In the genomic region with DNA sequence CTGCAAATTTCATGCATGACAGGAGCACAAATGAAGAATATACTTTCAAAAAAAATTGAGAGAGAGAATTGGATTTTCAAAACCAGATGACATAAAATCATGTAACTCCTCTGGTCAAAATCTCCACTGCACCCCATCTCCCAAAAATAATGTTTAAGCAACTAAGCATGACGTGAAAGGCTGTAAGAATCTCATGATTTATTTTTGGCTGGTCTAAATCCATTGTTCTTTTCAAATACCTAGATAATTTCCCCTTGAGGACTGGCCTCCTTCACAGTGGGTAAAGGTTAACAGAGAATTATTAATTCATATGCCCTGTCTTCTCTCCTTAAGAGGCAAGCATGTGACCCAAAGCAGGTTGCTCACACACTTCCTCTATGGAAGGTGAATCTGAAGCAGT, we compare ENCODE assay signal across 19 cellular contexts.
A peak's percentile ranks its signal among the peaks of the same experiment; 100 is the strongest.
DNase-seq lines count a peak whose midpoint lies in the region; ATAC-seq and TF ChIP-seq lines count a peak whose summit lies in the region.
"Had no signal": no experiment of that assay in that cellular context is flagged by ENCODE, and none has a peak within 500 bp of the region (broad histone marks: within the 10 kb centered on the region; RNA-seq: fewer than 3 reads in every experiment).

No MANE protein-coding gene starts in this region.

- H2AFZ ChIP-seq in GM23248 = no peak overlapping the region
- H2AFZ ChIP-seq in mesenchymal stem cell (ENCODE audit: low read depth, low read length) = no peak overlapping the region

- H3K79me1 ChIP-seq in mesenchymal stem cell (replicated peaks; ENCODE audit: low read length, poor library complexity, severe bottlenecking) = peaks cover 1% of the 10 kb centered on the region

- no peaks in the 10 kb centered on the region for H3K9me2 ChIP-seq in GM23248 (ENCODE audit: insufficient read depth)

- H2BK12ac ChIP-seq in mesenchymal stem cell (ENCODE audit: low read length in 2 of 2) = peak overlapping the region in 1 of 2 experiments; percentile 14

- H3K27ac ChIP-seq in AG04450 (ENCODE audit: low read depth, low read length) = peak overlapping the region; percentile 71
- peak overlapping the region; percentile 34; the same call in 1 of the 2 replicates for H3K27ac ChIP-seq in GM23248
- H3K27ac ChIP-seq in SJSA1 = peak overlapping the region; percentile 74
- H3K27ac ChIP-seq in mesenchymal stem cell (ENCODE audit: low read length, poor library complexity, severe bottlenecking) = peak overlapping the region; percentile 36
- H3K27ac ChIP-seq in thyroid gland = no peak overlapping the region
- H3K27ac ChIP-seq: C4-2B, SK-N-MC had no signal

- in situ Hi-C loops in GM23248 (cut with MboI) = no loop called here

- H3K36me3 ChIP-seq in GM23248 (ENCODE audit: low read depth) (peaks cover 30% of the 10 kb centered on the region), SJSA1 (peaks cover 46% of the 10 kb centered on the region), mesenchymal stem cell (ENCODE audit: control insufficient read depth in 1 of 2, insufficient read depth in 2 of 2, low read depth in 1 of 2, low read length in 2 of 2) (peaks cover 12 to 78% of the 10 kb centered on the region in 2 experiments), thyroid gland (no peaks in the 10 kb centered on the region)

- ATAC-seq in esophagus mucosa = no peak
- ATAC-seq: GM12878, Right ventricle myocardium inferior had no signal

- H3K14ac ChIP-seq in mesenchymal stem cell (ENCODE audit: low read length in 2 of 2) = no peak overlapping the region

- no peak overlapping the region for H2BK5ac ChIP-seq in mesenchymal stem cell (ENCODE audit: low read depth, low read length, poor library complexity, severe bottlenecking)

- intact Hi-C loops in thyroid gland (cut with DNase I) = no loop called here

- H3K9ac ChIP-seq in GM23248 = no peak overlapping the region
- no peak overlapping the region for H3K9ac ChIP-seq in mesenchymal stem cell (ENCODE audit: low read length)

- no peak overlapping the region for H2AK5ac ChIP-seq in mesenchymal stem cell (ENCODE audit: low read length, severe bottlenecking)

- no peak overlapping the region for H4K8ac ChIP-seq in mesenchymal stem cell (ENCODE audit: low read length)

- no peak overlapping the region for H2BK15ac ChIP-seq in mesenchymal stem cell (ENCODE audit: low read depth, poor library complexity, severe bottlenecking)

- H4K20me1 ChIP-seq in GM23248 (ENCODE audit: insufficient read depth) = no peaks in the 10 kb centered on the region

- H3K4ac ChIP-seq in mesenchymal stem cell (ENCODE audit: low read depth in 1 of 2, low read length in 2 of 2) = peak overlapping the region in 1 of 2 experiments; percentile 1

- peaks cover 43% of the 10 kb centered on the region for H3F3A ChIP-seq in GM23248 (ENCODE audit: insufficient read depth)

- 98 to 100% methylated on average over 1 of the region's 1 CpG for WGBS in GM23248 (ENCODE audit: low coverage in 1 of 2, low lambda C conversion rate in 2 of 2, missing lambda C conversion rate in 2 of 2), 2 experiments
- WGBS in mesenchymal stem cell = 100% methylated on average over 1 of the region's 1 CpG
- 91 to 92% methylated on average over 1 of the region's 1 CpG for WGBS in thyroid gland, 2 donors

- H3K4me2 ChIP-seq in GM23248 (ENCODE audit: unreplicated experiment) = no peak overlapping the region
- H3K4me2 ChIP-seq in mesenchymal stem cell (ENCODE audit: low read length, poor library complexity, severe bottlenecking) = no peak overlapping the region

- no peak overlapping the region for H2BK120ac ChIP-seq in mesenchymal stem cell (ENCODE audit: low read depth, low read length)

- TF ChIP-seq POLR2A in thyroid gland (IDR thresholded peaks at IDR 0.05) = no peak

- no peak overlapping the region for H3K23ac ChIP-seq in mesenchymal stem cell (ENCODE audit: low read length in 2 of 2)

- no peak for DNase-seq in AG04450 (ENCODE audit: low read depth, low spot score)
- no peak for DNase-seq in GM23248
- no peak for DNase-seq in SJSA1 (ENCODE audit: low read depth in 1 of 2, low spot score in 2 of 2)
- DNase-seq in mesenchymal stem cell = no peak
- DNase-seq in iPS-NIHi11 (ENCODE audit: low spot score) = no peak
- no peak for DNase-seq in thyroid gland
- no peak for DNase-seq in NCI-H345 treated with DMSO at 0.1 percent for 48 hours (lab: John Stamatoyannopoulos, UW; ENCODE audit: unreplicated experiment)
- DNase-seq: AML-193, COR-L47, DND-41, NCI-H1105 treated with DMSO at 0.1 percent for 48 hours, NCI-H2029 treated with DMSO at 0.1 percent for 48 hours, NCI-H226, NCI-H524 treated with DMSO at 0.1 percent for 48 hours had no signal

- CTCF ChIA-PET in AG04450 (lab: Charles Lee) = interaction anchor here (1.3 kb wide), 1 partner anchor 841 kb away, joined by 3 read pairs; no protein-coding TSS in a partner anchor

- no peak overlapping the region for H4K91ac ChIP-seq in mesenchymal stem cell (ENCODE audit: low read length)

- H3K9me3 ChIP-seq in AG04450 (ENCODE audit: control insufficient read depth, insufficient read depth, low read length) (peaks cover 2% of the 10 kb centered on the region; the same call in 1 of the 2 replicates), GM23248 (ENCODE audit: low read depth) (no peaks in the 10 kb centered on the region), SJSA1 (replicated peaks) (no peaks in the 10 kb centered on the region), mesenchymal stem cell (ENCODE audit: control insufficient read depth, low read length) (no peaks in the 10 kb centered on the region), thyroid gland (no peaks in the 10 kb centered on the region)

- H3K27me3 ChIP-seq in AG04450 (ENCODE audit: control insufficient read depth, insufficient read depth, low read length) (no peaks in the 10 kb centered on the region), GM23248 (replicated peaks; ENCODE audit: insufficient read depth) (no peaks in the 10 kb centered on the region), SJSA1 (replicated peaks) (no peaks in the 10 kb centered on the region), mesenchymal stem cell (ENCODE audit: control insufficient read depth in 1 of 2, insufficient read depth in 1 of 2, low read length in 2 of 2) (no peaks in the 10 kb centered on the region), thyroid gland (no peaks in the 10 kb centered on the region)

- H3K4me3 ChIP-seq in AG04450 (ENCODE audit: low read depth, low read length) = no peak overlapping the region
- H3K4me3 ChIP-seq in GM23248 = no peak overlapping the region
- no peak overlapping the region for H3K4me3 ChIP-seq in SJSA1
- H3K4me3 ChIP-seq in mesenchymal stem cell (ENCODE audit: insufficient read depth in 1 of 2, low read depth in 1 of 2, low read length in 2 of 2) = no peak overlapping the region
- H3K4me3 ChIP-seq in thyroid gland (replicated peaks in 1 of 3) = no peak overlapping the region
- H3K4me3 ChIP-seq: GM12878, SK-N-MC had no signal

- H3K18ac ChIP-seq in mesenchymal stem cell (ENCODE audit: low read depth in 1 of 2, low read length in 2 of 2) = no peak overlapping the region

- TF ChIP-seq CTCF in AG04450 (IDR thresholded peaks at IDR 0.05; ENCODE audit: low read depth, low read length) (no peak), thyroid gland (IDR thresholded peaks at IDR 0.05) (no peak)

- no peaks in the 10 kb centered on the region for H3K79me2 ChIP-seq in GM23248 (ENCODE audit: insufficient read depth)

- POLR2A ChIA-PET in AG04450 (lab: Yijun Ruan, JAX) = no interaction called here

- H3K4me1 ChIP-seq in GM23248 (ENCODE audit: insufficient read depth) (peaks cover 33% of the 10 kb centered on the region), SJSA1 (replicated peaks) (peaks cover 31% of the 10 kb centered on the region), mesenchymal stem cell (ENCODE audit: control insufficient read depth, insufficient read depth, low read depth, low read length) (peaks cover 1% of the 10 kb centered on the region), thyroid gland (no peaks in the 10 kb centered on the region)

Comparison
In these comparisons a context has a peak if more than half of its experiments do, and no peak if none do; other contexts are left out.
1. H3K27ac ChIP-seq: peak in AG04450 (single experiment), GM23248 (single experiment), SJSA1 (single experiment) and mesenchymal stem cell (single experiment); none in thyroid gland (0 of 3).